Comparison of ENCODE assay signal across 8 cellular contexts in the genomic region with DNA sequence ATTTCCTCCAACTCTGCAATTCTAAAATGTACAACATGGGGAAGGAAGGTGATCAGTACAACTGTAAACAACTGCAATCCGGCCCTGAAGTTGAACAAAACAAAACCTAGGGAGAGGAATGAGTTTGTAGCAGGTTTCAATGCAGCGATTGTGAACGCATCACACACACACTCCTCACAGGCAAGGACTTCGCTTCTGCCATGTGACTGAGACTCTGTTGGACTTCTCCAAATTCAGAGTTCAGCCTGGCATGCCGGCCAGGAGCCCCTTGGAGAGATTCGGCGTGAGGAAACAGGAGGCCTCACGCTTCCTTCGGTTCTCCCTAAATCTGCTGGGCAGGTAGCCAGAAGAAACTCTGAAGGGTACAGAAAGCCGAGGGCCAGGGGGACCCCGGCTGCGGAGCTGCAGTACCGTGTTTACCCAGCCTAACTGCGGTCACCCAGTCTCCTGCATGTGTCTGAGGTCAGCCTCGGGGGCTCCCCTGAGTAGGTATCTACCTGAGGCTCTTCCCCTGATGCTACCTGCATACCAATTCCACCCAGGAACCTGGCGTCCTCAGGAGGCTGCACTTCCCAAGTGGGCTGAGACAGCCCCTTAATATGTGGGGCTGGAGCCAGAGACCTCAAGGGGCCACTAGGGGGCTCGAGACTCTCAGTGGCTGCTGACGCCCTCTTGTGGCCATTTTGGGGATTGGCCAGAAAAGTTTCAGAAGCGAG. TPM values are rescaled to one million over a fixed set of nuclear protein-coding genes. Genes with fewer than 3 reads are reported as not detected.
DNase-seq lines count a peak whose midpoint lies in the region; ATAC-seq and TF ChIP-seq lines count a peak whose summit lies in the region.

No MANE protein-coding gene starts in this region.

- H3K9me2 ChIP-seq in PC-9 (ENCODE audit: insufficient read depth) = no peaks in the 10 kb centered on the region

- H3K27me3 ChIP-seq in PC-9 (ENCODE audit: insufficient read depth, low read depth) (no peaks in the 10 kb centered on the region), esophagus squamous epithelium (no peaks in the 10 kb centered on the region)

- no peaks in the 10 kb centered on the region for H3K36me3 ChIP-seq in PC-9 (ENCODE audit: low read depth)
- H3K36me3 ChIP-seq in esophagus squamous epithelium = no peaks in the 10 kb centered on the region

- no peaks in the 10 kb centered on the region for H3K27me3 Mint-ChIP-seq in natural killer cell (ENCODE audit: low read depth in 2 of 2)

- H3K27ac ChIP-seq in PC-9 = no peak overlapping the region
- H3K27ac ChIP-seq in esophagus squamous epithelium = peak overlapping the region; percentile 32 to 63 (median 61)

- BruUV-seq in PC-9 (replicated peaks; lab: Mats Ljungman, UMichigan) = no TSS peak

- peaks cover 74% of the 10 kb centered on the region for H3F3A ChIP-seq in PC-9 (ENCODE audit: insufficient read depth, low read depth)

- no peaks in the 10 kb centered on the region for H4K20me1 ChIP-seq in PC-9 (ENCODE audit: insufficient read depth)

- peak overlapping the region; percentile 78; the same call in 1 of the 2 replicates for H3K4me2 ChIP-seq in PC-9

- WGBS in esophagus squamous epithelium, 2 donors = 18 to 21% methylated on average over 8 to 19 of the region's 19 CpGs

- peaks cover 12% of the 10 kb centered on the region; the same call in 1 of the 2 replicates for H3K79me2 ChIP-seq in PC-9 (ENCODE audit: low read depth)

- DNase-seq in 8988T (peak; percentile 92), PC-9 (peak; percentile 72 to 84), activated T-cell treated with anti-CD3 and anti-CD28 coated beads for 48 hours (ENCODE audit: low read depth) (peak; percentile 82), esophagus squamous epithelium (lab: John Stamatoyannopoulos, UW) (no peak), natural killer cell (peak; percentile 80)
- DNase-seq in stimulated activated effector memory CD8-positive, alpha-beta T cell treated with anti-CD3 and anti-CD28 coated beads, Interleukin-12 subunit alpha, Interleukin-12 subunit beta, amount 100 ng/mL, for 72 hours (ENCODE audit: low spot score in 2 of 2) = peak; percentile 86 to 96

- POLR2A ChIA-PET in PC-9 (lab: Charles Lee; ENCODE audit: unreplicated experiment) = no interaction called here

- no peaks in the 10 kb centered on the region for H3K9me3 Mint-ChIP-seq in natural killer cell
- H3K9me3 Mint-ChIP-seq in stimulated activated effector memory CD8-positive, alpha-beta T cell treated with anti-CD3 and anti-CD28 coated beads, Interleukin-12 subunit alpha, Interleukin-12 subunit beta, amount 100 ng/mL, for 72 hours = no peaks in the 10 kb centered on the region

- peak; percentile 44 for ATAC-seq in GM18511 (IDR thresholded peaks at IDR 0.05; ENCODE audit: unreplicated experiment)
- ATAC-seq in natural killer cell = peak; percentile 64 to 84 (median 67)
- peak; percentile 64 for ATAC-seq in stimulated activated effector memory CD8-positive, alpha-beta T cell treated with anti-CD3 and anti-CD28 coated beads, Interleukin-12 subunit alpha, Interleukin-12 subunit beta, amount 100 ng/mL, for 72 hours

- TF ChIP-seq EP300 in Ishikawa (IDR thresholded peaks at IDR 0.05; ENCODE audit: borderline replicate concordance) = no peak

- no peak for TF ChIP-seq POLR2A in esophagus squamous epithelium (IDR thresholded peaks at IDR 0.05)

- CTCF ChIA-PET in PC-9 (lab: Charles Lee) = interaction anchor here (1.3 kb wide), 1 partner anchor 82 kb away, joined by 3 read pairs; no protein-coding TSS in a partner anchor

- no peaks in the 10 kb centered on the region for H3K36me3 Mint-ChIP-seq in natural killer cell
- H3K36me3 Mint-ChIP-seq in stimulated activated effector memory CD8-positive, alpha-beta T cell treated with anti-CD3 and anti-CD28 coated beads, Interleukin-12 subunit alpha, Interleukin-12 subunit beta, amount 100 ng/mL, for 72 hours = peaks cover 6% of the 10 kb centered on the region

- TF ChIP-seq CTCF in PC-9 (conservative IDR thresholded peaks at IDR 0.05) (peak; percentile 99), esophagus squamous epithelium (IDR thresholded peaks at IDR 0.05) (peak; percentile 96 to 99 (median 98)), natural killer cell (IDR thresholded peaks at IDR 0.05) (peak; percentile 100)

- no peak overlapping the region for H3K4me3 ChIP-seq in PC-9
- H3K4me3 ChIP-seq in esophagus squamous epithelium = peak overlapping the region in 3 of 4 donors; percentile 24 to 46 (median 26)

- peaks cover 18% of the 10 kb centered on the region in 2 donors for H3K4me1 Mint-ChIP-seq in natural killer cell
- peaks cover 27% of the 10 kb centered on the region for H3K4me1 Mint-ChIP-seq in stimulated activated effector memory CD8-positive, alpha-beta T cell treated with anti-CD3 and anti-CD28 coated beads, Interleukin-12 subunit alpha, Interleukin-12 subunit beta, amount 100 ng/mL, for 72 hours

- H3K9me3 ChIP-seq in PC-9 (ENCODE audit: insufficient read depth, low read depth) (no peaks in the 10 kb centered on the region), esophagus squamous epithelium (no peaks in the 10 kb centered on the region)

- peak overlapping the region in 1 of 2 donors; percentile 52 for H3K27ac Mint-ChIP-seq in natural killer cell
- peak overlapping the region; percentile 48 for H3K27ac Mint-ChIP-seq in stimulated activated effector memory CD8-positive, alpha-beta T cell treated with anti-CD3 and anti-CD28 coated beads, Interleukin-12 subunit alpha, Interleukin-12 subunit beta, amount 100 ng/mL, for 72 hours

- no peak overlapping the region for H2AFZ ChIP-seq in PC-9

- intact Hi-C loops in PC-9 (cut with micrococcal nuclease; ENCODE audit: unreplicated experiment) (loop anchor here (1.0 to 10.0 kb wide), 6 partner anchors 16 to 724 kb away; a partner anchor contains a TSS), esophagus squamous epithelium (cut with DNase I) (no loop called here), natural killer cell (cut with micrococcal nuclease) (loop anchor here (2.0 to 5.0 kb wide), 2 partner anchors 18 to 178 kb away; a partner anchor contains a TSS)

- H3K4me1 ChIP-seq in PC-9 (replicated peaks; ENCODE audit: insufficient read depth) = peaks cover 88% of the 10 kb centered on the region
- H3K4me1 ChIP-seq in esophagus squamous epithelium = peaks cover 14 to 69% (median 34%) of the 10 kb centered on the region in 3 donors

- peak; percentile 84 for TF ChIP-seq RAD21 in Ishikawa (IDR thresholded peaks at IDR 0.05; ENCODE audit: low read depth)

- peak overlapping the region; percentile 59 for H3K4me3 Mint-ChIP-seq in natural killer cell
- peak overlapping the region; percentile 36 for H3K4me3 Mint-ChIP-seq in stimulated activated effector memory CD8-positive, alpha-beta T cell treated with anti-CD3 and anti-CD28 coated beads, Interleukin-12 subunit alpha, Interleukin-12 subunit beta, amount 100 ng/mL, for 72 hours

TF ChIP-seq in Ishikawa, 13 proteins besides CTCF, POLR2A, EP300 and RAD21:
- peak; percentile 59 for TF ChIP-seq NFIC (IDR thresholded peaks at IDR 0.05)
- peak; percentile 94 for TF ChIP-seq ZBTB7A (IDR thresholded peaks at IDR 0.05; ENCODE audit: low read depth)
- no peak; the same call in 1 of the 2 replicates for TF ChIP-seq FOXM1 (IDR thresholded peaks at IDR 0.05; ENCODE audit: borderline replicate concordance, low read depth)
- TF ChIP-seq, protein P1, sequence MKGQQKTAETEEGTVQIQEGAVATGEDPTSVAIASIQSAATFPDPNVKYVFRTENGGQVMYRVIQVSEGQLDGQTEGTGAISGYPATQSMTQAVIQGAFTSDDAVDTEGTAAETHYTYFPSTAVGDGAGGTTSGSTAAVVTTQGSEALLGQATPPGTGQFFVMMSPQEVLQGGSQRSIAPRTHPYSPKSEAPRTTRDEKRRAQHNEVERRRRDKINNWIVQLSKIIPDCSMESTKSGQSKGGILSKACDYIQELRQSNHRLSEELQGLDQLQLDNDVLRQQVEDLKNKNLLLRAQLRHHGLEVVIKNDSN (IDR thresholded peaks at IDR 0.05) = no peak
- TF ChIP-seq YY1 (IDR thresholded peaks at IDR 0.05; ENCODE audit: low read depth) = no peak
- TF ChIP-seq TAF1 (IDR thresholded peaks at IDR 0.05; ENCODE audit: low read depth) = no peak
- TF ChIP-seq TCF12 (IDR thresholded peaks at IDR 0.05; ENCODE audit: low read depth) = peak; percentile 46; the same call in 1 of the 2 replicates

RNA-seq across cellular contexts. Expression of a gene that starts 2.9 kb away (rescaled TPM):
- total RNA-seq in PC-9 (2021) (10.6 and 12.9 TPM in 2 replicates), esophagus squamous epithelium (1 to 10 TPM; 1.2 to 7.8 (median 4.4) TPM), natural killer cell (under 1 TPM in 1 of 3 donors, not detected in 2; 0.25 TPM)

RNA-seq across cellular contexts. Expression of a gene that starts 4.5 kb away (rescaled TPM):
- total RNA-seq in PC-9 (2021) = 113 TPM in 2 replicates
- total RNA-seq in esophagus squamous epithelium = 10 to 100 TPM; 18.2 to 72.7 (median 45.4) TPM
- 100 to 1,000 TPM; 122 to 129 (median 127) TPM for total RNA-seq in natural killer cell

RNA-seq across cellular contexts. Expression of a gene that starts 27.5 kb away (rescaled TPM):
- 15.6 and 17.6 TPM in 2 replicates for total RNA-seq in PC-9 (2021)
- total RNA-seq in esophagus squamous epithelium = 10 to 100 TPM; 25.4 to 52.5 (median 37.1) TPM
- total RNA-seq in natural killer cell = 10 to 100 TPM; 14.0 to 15.6 (median 15.2) TPM

RNA-seq across cellular contexts. Expression of a gene that starts 29.1 kb away (rescaled TPM):
- total RNA-seq in PC-9 (2021) (26.6 and 30.7 TPM in 2 replicates), esophagus squamous epithelium (10 to 100 TPM in 3 of 4 donors, 1 to 10 TPM in 1; 8.9 to 21.0 (median 15.9) TPM), natural killer cell (10 to 100 TPM; 11.4 to 14.1 (median 13.5) TPM)

RNA-seq across cellular contexts. Expression of a gene that starts 53.0 kb away (rescaled TPM):
- 45.6 and 51.1 TPM in 2 replicates for total RNA-seq in PC-9 (2021)
- 10 to 100 TPM; 20.5 to 39.5 (median 25.3) TPM for total RNA-seq in esophagus squamous epithelium
- 10 to 100 TPM; 64.6 to 74.3 (median 70.5) TPM for total RNA-seq in natural killer cell
